33 cellular contexts compared by ENCODE assay signal in the genomic region with DNA sequence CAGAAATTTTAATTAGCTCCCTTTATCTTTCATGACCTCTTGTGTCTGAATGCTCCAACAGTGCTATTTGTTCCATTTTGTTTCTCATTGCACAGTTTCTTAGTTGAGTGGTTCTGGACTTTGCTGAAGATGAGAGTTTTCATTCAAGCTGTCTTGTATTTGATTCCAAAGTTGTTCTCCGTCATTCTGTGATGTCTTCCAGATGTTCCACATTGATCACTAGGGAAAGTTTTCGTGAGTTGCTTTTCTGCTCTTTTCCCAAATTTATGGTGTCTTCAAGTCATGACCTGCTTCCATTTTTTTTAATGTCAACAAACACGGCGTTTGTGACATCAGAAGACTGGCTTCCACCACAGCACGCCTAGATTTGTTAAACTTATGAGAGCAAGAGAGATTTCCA.
"Had no signal": no experiment of that assay in that cellular context is flagged by ENCODE, and none has a peak within 500 bp of the region (broad histone marks: within the 10 kb centered on the region; RNA-seq: fewer than 3 reads in every experiment).

No MANE protein-coding gene starts in this region.

- H3K27me3 Mint-ChIP-seq: activated B cell treated with CpG ODN at 0.5 μM for 24 hours; activated CD8-positive, alpha-beta T cell treated with anti-CD3 and anti-CD28 coated beads for 36 hours; activated naive CD8-positive, alpha-beta T cell; activated T-helper 17 cell treated with anti-CD3 and anti-CD28 coated beads, Interleukin-2, amount 50 U/mL, for 72 hours; effector memory CD8-positive, alpha-beta T cell; T-helper 17 cell had no signal

- H3K27ac ChIP-seq: brain microvascular endothelial cell, esophagus muscularis mucosa, gastroesophageal sphincter, WERI-Rb-1 had no signal

- H3K27ac Mint-ChIP-seq: activated B cell treated with CpG ODN at 0.5 μM for 24 hours; activated CD8-positive, alpha-beta T cell treated with anti-CD3 and anti-CD28 coated beads for 36 hours; activated naive CD8-positive, alpha-beta T cell; activated T-helper 17 cell treated with anti-CD3 and anti-CD28 coated beads, Interleukin-2, amount 50 U/mL, for 72 hours; effector memory CD8-positive, alpha-beta T cell; T-helper 17 cell; T-helper 2 cell treated with Interferon-gamma antibody and Interleukin-4, amounts not matched to agents 5 μg/mL and 100 μg/mL, for 36 hours had no signal

- DNase-seq: activated B cell treated with CpG ODN at 0.5 μM for 24 hours; activated CD4-positive, alpha-beta T cell treated with anti-CD3 and anti-CD28 coated beads for 48 hours; activated CD4-positive, alpha-beta T cell treated with anti-CD3 and anti-CD28 coated beads, Interleukin-2, amount 50 U/mL, for 1 hour; activated CD4-positive, alpha-beta T cell treated with anti-CD3 and anti-CD28 coated beads, Interleukin-2, amount 50 U/mL, for 48 hours; activated CD8-positive, alpha-beta memory T cell treated with anti-CD3 and anti-CD28 coated beads for 24 hours; activated CD8-positive, alpha-beta T cell treated with anti-CD3 and anti-CD28 coated beads for 36 hours; activated effector memory CD4-positive, alpha-beta T cell treated with Interleukin-2 at 50 U/mL for 16 hours; activated gamma-delta T cell treated with Interleukin-2 at 50 U/mL for 16 hours; activated naive CD4-positive, alpha-beta T cell treated with anti-CD3 and anti-CD28 coated beads, Interleukin-2, amount 50 U/mL, for 16 hours; activated naive CD4-positive, alpha-beta T cell treated with Interleukin-2 at 50 U/mL for 16 hours; activated T-cell treated with anti-CD3 and anti-CD28 coated beads, Interleukin-2, amount 50 U/mL, for 4 hours; amniotic stem cell; anterior cingulate cortex; brain microvascular endothelial cell; caudate nucleus; cortex of kidney; dermis blood vessel endothelial cell; effector CD4-positive, alpha-beta T cell; effector memory CD8-positive, alpha-beta T cell; erythroblast; foreskin melanocyte; T-helper 1 cell; T-helper 17 cell; T1000; WERI-Rb-1 had no signal

- ATAC-seq: activated CD4-positive, CD25-positive, alpha-beta regulatory T cell treated with anti-CD3 and anti-CD28 coated beads, Interleukin-2, amount 50 U/mL, for 24 hours; activated CD8-positive, alpha-beta T cell treated with anti-CD3 and anti-CD28 coated beads for 36 hours; activated T-cell treated with anti-CD3 and anti-CD28 coated beads, Interleukin-2, amount 50 U/mL, for 4 hours; activated T-helper 17 cell treated with anti-CD3 and anti-CD28 coated beads, Interleukin-2, amount 50 U/mL, for 72 hours; effector memory CD8-positive, alpha-beta T cell; gastroesophageal sphincter; T-helper 17 cell had no signal

- H3K9me3 ChIP-seq: esophagus muscularis mucosa, gastroesophageal sphincter had no signal

- H3K36me3 ChIP-seq: brain microvascular endothelial cell, esophagus muscularis mucosa, gastroesophageal sphincter, WERI-Rb-1 had no signal

- H3K4me1 ChIP-seq: esophagus muscularis mucosa, gastroesophageal sphincter had no signal

- FAIRE-seq: astrocyte, colon had no signal

- H3K4me3 ChIP-seq: esophagus muscularis mucosa, gastroesophageal sphincter had no signal

- H3K4me1 Mint-ChIP-seq: activated T-helper 17 cell treated with anti-CD3 and anti-CD28 coated beads, Interleukin-2, amount 50 U/mL, for 72 hours; T-helper 17 cell had no signal

- H3K36me3 Mint-ChIP-seq: activated naive CD8-positive, alpha-beta T cell had no signal

- H3K27me3 ChIP-seq: brain microvascular endothelial cell, esophagus muscularis mucosa, gastroesophageal sphincter had no signal

- H3K9me3 Mint-ChIP-seq: activated B cell treated with CpG ODN at 0.5 μM for 24 hours; activated T-cell treated with anti-CD3 and anti-CD28 coated beads, Interleukin-2, amount 50 U/mL, for 4 hours; activated T-helper 17 cell treated with anti-CD3 and anti-CD28 coated beads, Interleukin-2, amount 50 U/mL, for 72 hours had no signal

- H3K4me3 Mint-ChIP-seq: activated B cell treated with CpG ODN at 0.5 μM for 24 hours; activated CD8-positive, alpha-beta T cell treated with anti-CD3 and anti-CD28 coated beads for 36 hours; activated naive CD8-positive, alpha-beta T cell; activated T-cell treated with anti-CD3 and anti-CD28 coated beads, Interleukin-2, amount 50 U/mL, for 4 hours; activated T-helper 17 cell treated with anti-CD3 and anti-CD28 coated beads, Interleukin-2, amount 50 U/mL, for 72 hours; effector memory CD8-positive, alpha-beta T cell; T-helper 17 cell; T-helper 2 cell treated with Interferon-gamma antibody and Interleukin-4, amounts not matched to agents 5 μg/mL and 100 μg/mL, for 36 hours had no signal
